ENCODE assay signal across 19 cellular contexts in the genomic region with DNA sequence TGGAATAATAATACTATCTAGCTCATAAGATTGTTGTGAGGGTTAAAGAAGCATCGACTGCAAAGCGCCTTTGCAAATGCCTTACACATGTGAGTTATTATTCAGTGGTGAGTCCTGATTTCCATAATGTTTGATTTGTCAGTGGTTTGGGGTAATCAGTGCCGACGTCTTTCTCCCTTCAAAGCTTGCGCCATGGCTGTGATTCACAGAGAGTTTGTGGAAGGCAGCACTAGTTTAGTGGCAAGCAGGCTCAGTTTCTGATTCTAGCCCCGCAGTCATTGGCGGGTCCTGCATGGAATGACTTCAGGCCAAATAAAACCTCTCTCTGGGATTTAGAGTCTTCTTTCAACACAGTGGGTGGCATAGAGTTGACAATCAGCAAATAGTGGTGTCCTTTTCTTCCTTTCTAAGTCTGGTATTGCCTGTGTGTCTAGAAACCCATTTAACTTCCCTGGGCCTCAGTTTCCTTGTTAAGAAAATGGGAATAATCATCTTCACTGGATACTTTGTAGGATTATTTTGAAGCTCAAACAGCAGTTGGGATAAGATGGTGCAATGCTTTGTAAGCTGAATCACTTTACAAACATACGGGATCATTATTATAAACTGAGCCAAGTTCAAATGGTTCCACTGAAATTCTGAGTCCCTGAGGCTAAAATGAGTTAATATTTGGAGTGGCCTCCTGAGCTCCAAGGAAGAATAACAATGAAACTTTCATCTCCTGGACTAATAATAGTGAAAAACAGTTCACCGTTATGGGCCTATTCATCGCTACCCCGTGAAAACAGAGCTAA.
A peak's percentile ranks its signal among the peaks of the same experiment; 100 is the strongest.
DNase-seq lines count a peak whose midpoint lies in the region; ATAC-seq and TF ChIP-seq lines count a peak whose summit lies in the region.
"Had no signal": no experiment of that assay in that cellular context is flagged by ENCODE, and none has a peak within 500 bp of the region (broad histone marks: within the 10 kb centered on the region; RNA-seq: fewer than 3 reads in every experiment).

No MANE protein-coding gene starts in this region.

- ATAC-seq in GM19467 (IDR thresholded peaks at IDR 0.05; ENCODE audit: unreplicated experiment), result no peak
- ATAC-seq: Panc1, right cardiac atrium had no signal

- H3K4me3 ChIP-seq in AG09309 (ENCODE audit: control insufficient read depth, low read depth, low read length) (no peak overlapping the region), GM23248 (peak overlapping the region; percentile 22; the same call in 1 of the 2 replicates), astrocyte of the spinal cord (ENCODE audit: low read depth, low read length) (no peak overlapping the region), neural progenitor cell (no peak overlapping the region)
- H3K4me3 ChIP-seq in CD4-positive, alpha-beta memory T cell (ENCODE audit: low read length in 2 of 2), result no peak overlapping the region

- H3K9me3 ChIP-seq in GM23248 (ENCODE audit: low read depth) (no peaks in the 10 kb centered on the region), neural progenitor cell (ENCODE audit: low read depth) (no peaks in the 10 kb centered on the region)
- no peaks in the 10 kb centered on the region for H3K9me3 ChIP-seq in CD4-positive, alpha-beta memory T cell (ENCODE audit: control insufficient read depth in 1 of 2, low read length in 2 of 2)
- H3K9me3 ChIP-seq: neutrophil had no signal

- H3K27ac ChIP-seq in GM23248 (peak overlapping the region; percentile 83), neural progenitor cell (no peak overlapping the region)
- H3K27ac ChIP-seq in CD4-positive, alpha-beta memory T cell (ENCODE audit: low read depth, low read length), result no peak overlapping the region
- H3K27ac ChIP-seq: epithelial cell of prostate, neutrophil had no signal

- DNase-seq in AG09309 (ENCODE audit: low read depth), result peak; percentile 89
- peak; percentile 90 for DNase-seq in GM23248
- DNase-seq in astrocyte of the spinal cord (ENCODE audit: low read depth, low spot score), result peak; percentile 28
- peak; percentile 34 for DNase-seq in neural progenitor cell (ENCODE audit: low spot score)
- DNase-seq in NOMO-1 treated with DMSO at 0.1 percent for 48 hours (lab: John Stamatoyannopoulos, UW; ENCODE audit: unreplicated experiment), result no peak
- no peak for DNase-seq in CD4-positive, alpha-beta memory T cell
- DNase-seq in amniotic stem cell (lab: John Stamatoyannopoulos, UW), result no peak
- DNase-seq: activated CD4-positive, alpha-beta T cell treated with anti-CD3 and anti-CD28 coated beads for 48 hours; activated effector memory CD4-positive, alpha-beta T cell treated with anti-CD3 and anti-CD28 coated beads, Interleukin-2, amount 50 U/mL, for 16 hours; AML-193; cortex of kidney; head of caudate nucleus; NCI-H2171; stimulated activated CD4-positive, alpha-beta T cell treated with anti-CD3 and anti-CD28 coated beads, Interleukin-2, amount 100 ng/mL, for 24 hours had no signal

- H3K36me3 ChIP-seq in GM23248 (ENCODE audit: low read depth) (no peaks in the 10 kb centered on the region), neural progenitor cell (no peaks in the 10 kb centered on the region)
- H3K36me3 ChIP-seq in CD4-positive, alpha-beta memory T cell (ENCODE audit: insufficient read depth, low read length), result no peaks in the 10 kb centered on the region
- H3K36me3 ChIP-seq: neutrophil had no signal

- H3K27me3 ChIP-seq in GM23248 (replicated peaks; ENCODE audit: insufficient read depth) (no peaks in the 10 kb centered on the region), neural progenitor cell (no peaks in the 10 kb centered on the region)
- no peaks in the 10 kb centered on the region for H3K27me3 ChIP-seq in CD4-positive, alpha-beta memory T cell (ENCODE audit: insufficient read depth, low read length)
- H3K27me3 ChIP-seq: neutrophil had no signal

- WGBS in GM23248 (ENCODE audit: low coverage in 1 of 2, low lambda C conversion rate in 2 of 2, missing lambda C conversion rate in 2 of 2), 2 experiments, result 20 to 21% methylated on average over 11 of the region's 11 CpGs

- POLR2A ChIA-PET in CD4-positive, alpha-beta memory T cell (lab: Charles Lee; ENCODE audit: partially characterized antibody), result no interaction called here

- H3K27me3 Mint-ChIP-seq in neural progenitor cell (ENCODE audit: insufficient read depth, low read depth), result no peaks in the 10 kb centered on the region
- H3K27me3 Mint-ChIP-seq in CD4-positive, alpha-beta memory T cell, result no peaks in the 10 kb centered on the region

- peak overlapping the region; percentile 57 for H3K4me2 ChIP-seq in GM23248 (ENCODE audit: unreplicated experiment)
- no peak overlapping the region for H3K4me2 ChIP-seq in neural progenitor cell

- intact Hi-C loops in CD4-positive, alpha-beta memory T cell (cut with micrococcal nuclease), result no loop called here

- H3K4me1 ChIP-seq in GM23248 (ENCODE audit: insufficient read depth), result peaks cover 36% of the 10 kb centered on the region
- H3K4me1 ChIP-seq in neural progenitor cell, result peaks cover 55% of the 10 kb centered on the region
- H3K4me1 ChIP-seq in CD4-positive, alpha-beta memory T cell (ENCODE audit: insufficient read depth, low read length), result no peaks in the 10 kb centered on the region

- H3K79me2 ChIP-seq in GM23248 (ENCODE audit: insufficient read depth) (no peaks in the 10 kb centered on the region), neural progenitor cell (ENCODE audit: low read depth) (no peaks in the 10 kb centered on the region)

- peak overlapping the region; percentile 38; the same call in 1 of the 2 replicates for H3K9ac ChIP-seq in GM23248
- H3K9ac ChIP-seq in neural progenitor cell, result no peak overlapping the region

- H3K4me3 Mint-ChIP-seq in neural progenitor cell, result no peak overlapping the region
- no peak overlapping the region for H3K4me3 Mint-ChIP-seq in CD4-positive, alpha-beta memory T cell

- H3K9me2 ChIP-seq in GM23248 (ENCODE audit: insufficient read depth), result no peaks in the 10 kb centered on the region

- CTCF ChIA-PET in CD4-positive, alpha-beta memory T cell (lab: Charles Lee; ENCODE audit: partially characterized antibody), result no interaction called here

- TF ChIP-seq CTCF in AG09309 (IDR thresholded peaks at IDR 0.05; ENCODE audit: control insufficient read depth, insufficient read depth, low read depth, low read length, missing control alignments), result no peak
- TF ChIP-seq CTCF in astrocyte of the spinal cord (IDR thresholded peaks at IDR 0.05; ENCODE audit: low read depth, low read length), result no peak
- TF ChIP-seq CTCF in neural progenitor cell (IDR thresholded peaks at IDR 0.05), result no peak

- no peaks in the 10 kb centered on the region for H3K36me3 Mint-ChIP-seq in neural progenitor cell
- no peaks in the 10 kb centered on the region for H3K36me3 Mint-ChIP-seq in CD4-positive, alpha-beta memory T cell

- peak overlapping the region; percentile 48 for H2AFZ ChIP-seq in GM23248
- no peak overlapping the region for H2AFZ ChIP-seq in neural progenitor cell (replicated peaks)

- peaks cover 33% of the 10 kb centered on the region for H3F3A ChIP-seq in GM23248 (ENCODE audit: insufficient read depth)
- H3F3A ChIP-seq in neural progenitor cell (ENCODE audit: low read depth), result peaks cover 31% of the 10 kb centered on the region

- peak overlapping the region; percentile 51 for H3K27ac Mint-ChIP-seq in neural progenitor cell
- H3K27ac Mint-ChIP-seq in CD4-positive, alpha-beta memory T cell, result no peak overlapping the region

- peaks cover 46% of the 10 kb centered on the region for H3K4me1 Mint-ChIP-seq in neural progenitor cell
- no peaks in the 10 kb centered on the region for H3K4me1 Mint-ChIP-seq in CD4-positive, alpha-beta memory T cell

- in situ Hi-C loops in GM23248 (cut with MboI), result no loop called here
- in situ Hi-C loops in astrocyte of the spinal cord (cut with HindIII; ENCODE audit: low sequenced_read_pairs), result no loop called here

- H3K9me3 Mint-ChIP-seq in neural progenitor cell, result no peaks in the 10 kb centered on the region
- H3K9me3 Mint-ChIP-seq in CD4-positive, alpha-beta memory T cell, result peaks cover 0 to 2% (median 0%) of the 10 kb centered on the region in 8 donors

- H4K20me1 ChIP-seq in GM23248 (ENCODE audit: insufficient read depth), result no peaks in the 10 kb centered on the region
- H4K20me1 ChIP-seq in neural progenitor cell (ENCODE audit: low read depth), result peaks cover 6% of the 10 kb centered on the region

Comparison
In these comparisons a context has a peak if more than half of its experiments do, and no peak if none do; other contexts are left out.
1. DNase-seq: peak in AG09309 (single experiment), GM23248 (single experiment), astrocyte of the spinal cord (single experiment) and neural progenitor cell (single experiment); none in NOMO-1 treated with DMSO at 0.1 percent for 48 hours (single experiment), CD4-positive, alpha-beta memory T cell (0 of 5) and amniotic stem cell (single experiment).